In the genomic region with DNA sequence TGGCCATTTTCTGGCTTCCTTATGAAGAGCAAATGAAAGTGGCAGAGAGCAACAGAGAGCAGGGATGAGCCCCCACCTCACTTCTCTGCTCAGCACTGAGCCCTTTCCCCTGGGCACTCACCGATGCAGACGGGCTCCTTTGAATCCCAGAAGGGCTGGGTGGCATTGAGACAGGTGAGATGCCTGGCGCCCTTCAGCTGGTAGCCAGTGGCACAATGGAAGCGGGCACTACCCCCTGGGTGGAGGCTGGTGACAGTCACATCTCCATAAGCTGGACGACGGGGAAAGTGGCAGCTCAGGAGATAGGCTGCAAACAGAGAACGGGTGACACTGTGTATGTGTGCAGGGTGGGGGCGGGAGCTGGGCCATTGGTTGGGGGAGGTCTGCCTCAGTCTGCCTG, we compare ENCODE assay signal across 33 cellular contexts. TPM values are rescaled to one million over a fixed set of nuclear protein-coding genes. Genes with fewer than 3 reads are reported as not detected.
A peak's percentile ranks its signal among the peaks of the same experiment; 100 is the strongest.
DNase-seq lines count a peak whose midpoint lies in the region; ATAC-seq, FAIRE-seq and TF ChIP-seq lines count a peak whose summit lies in the region.
"Had no signal": no experiment of that assay in that cellular context is flagged by ENCODE, and none has a peak within 500 bp of the region (broad histone marks: within the 10 kb centered on the region; RNA-seq: fewer than 3 reads in every experiment).

No MANE protein-coding gene starts in this region.

- H3K36me3 ChIP-seq in SK-N-SH (replicated peaks in 1 of 2; ENCODE audit: control insufficient read depth in 1 of 2, insufficient read depth in 2 of 2, low read length in 1 of 2) = no peaks in the 10 kb centered on the region
- H3K36me3 ChIP-seq in H1 (ENCODE audit: control insufficient read depth in 2 of 4, insufficient read depth in 4 of 4, low read length in 3 of 4) = no peaks in the 10 kb centered on the region
- no peaks in the 10 kb centered on the region for H3K36me3 ChIP-seq in osteoblast (ENCODE audit: insufficient read depth, low read length)
- H3K36me3 ChIP-seq in aorta (ENCODE audit: control insufficient read depth in 1 of 2, insufficient read depth in 2 of 2, low read length in 1 of 2) = no peaks in the 10 kb centered on the region
- H3K36me3 ChIP-seq: BE2C, SJCRH30 had no signal

- no peak overlapping the region for H4K8ac ChIP-seq in H1 (ENCODE audit: extremely low read depth, insufficient read depth, low read length)

- peaks cover 0 to 3% of the 10 kb centered on the region in 2 donors for H3K36me3 Mint-ChIP-seq in CD14-positive monocyte

- DNase-seq in SK-N-SH (peak; percentile 4), H1 (ENCODE audit: low read depth in 1 of 2, low spot score in 2 of 2) (no peak), osteoblast (ENCODE audit: insufficient read length, low spot score, missing footprints) (peak; percentile 15), aorta (peak; percentile 33 to 71), CD14-positive monocyte (ENCODE audit: low spot score) (no peak), omental fat pad (ENCODE audit: low spot score) (no peak), SKM-1 (lab: John Stamatoyannopoulos, UW; ENCODE audit: unreplicated experiment) (no peak)
- DNase-seq: ACHN; BE2C; Calu3; DMS79 treated with DMSO at 0.1 percent for 48 hours; MV-4-11; NCI-H1105; NCI-H1436 treated with DMSO at 0.1 percent for 48 hours; NCI-H187 treated with DMSO at 0.1 percent for 48 hours; NCI-H2107; NCI-H524 treated with DMSO at 0.1 percent for 48 hours; NCI-H82; NK-92 treated with Interleukin-12 subunit alpha and Interleukin-12 subunit beta, amount 100 ng/mL, for 24 hours; PC-9; SJCRH30 had no signal

- ATAC-seq in SK-N-SH treated with all-trans-retinoic acid at 6 μM for 48 hours (no peak), aorta (ENCODE audit: low FRiP score) (no peak), omental fat pad (ENCODE audit: low FRiP score) (no peak)
- ATAC-seq: HepG2, K562, Right ventricle myocardium inferior had no signal

- WGBS in SK-N-SH (ENCODE audit: low lambda C conversion rate) = 74% methylated on average over 8 of the region's 8 CpGs
- WGBS in H1 (ENCODE audit: extremely low coverage in 1 of 2, insufficient coverage in 1 of 2, insufficient read length in 1 of 2, insufficient replicate concordance in 2 of 2, low coverage in 1 of 2, low lambda C conversion rate in 2 of 2, missing lambda C conversion rate in 1 of 2), 2 experiments = 92% methylated on average over 8 of the region's 8 CpGs; no CpG with 5 or more reads in 1 of the 2 experiments
- 57 to 61% methylated on average over 8 of the region's 8 CpGs for WGBS in aorta, 2 donors

- H3K4me2 ChIP-seq in SK-N-SH = no peak overlapping the region
- no peak overlapping the region for H3K4me2 ChIP-seq in H1 (ENCODE audit: insufficient read depth in 1 of 2, low read depth in 2 of 2, low read length in 2 of 2)
- H3K4me2 ChIP-seq in osteoblast (ENCODE audit: insufficient read depth, low read length) = no peak overlapping the region
- H3K4me2 ChIP-seq: PC-9 had no signal

- no peak overlapping the region for H2BK12ac ChIP-seq in H1 (ENCODE audit: low read depth, low read length)

- no peak overlapping the region for H3K27ac ChIP-seq in SK-N-SH (ENCODE audit: low read depth in 2 of 2, low read length in 1 of 2)
- no peak overlapping the region for H3K27ac ChIP-seq in H1 (ENCODE audit: low read depth, low read length)
- no peak overlapping the region for H3K27ac ChIP-seq in osteoblast (ENCODE audit: low read depth, low read length)
- no peak overlapping the region for H3K27ac ChIP-seq in aorta (ENCODE audit: low read depth in 1 of 2, low read length in 2 of 2)
- H3K27ac ChIP-seq: 22Rv1, PC-9, SJCRH30 had no signal

- peaks cover 10 to 16% (median 15%) of the 10 kb centered on the region in 3 donors for H3K27me3 Mint-ChIP-seq in CD14-positive monocyte (ENCODE audit: low read depth in 3 of 3)

- H3K14ac ChIP-seq in H1 (ENCODE audit: insufficient read length) = no peak overlapping the region

- peaks cover 0 to 1% (median 0%) of the 10 kb centered on the region in 7 donors for H3K9me3 Mint-ChIP-seq in CD14-positive monocyte

- H3K4me1 Mint-ChIP-seq in CD14-positive monocyte = peaks cover 31% of the 10 kb centered on the region

- H3K27ac Mint-ChIP-seq in CD14-positive monocyte = no peak overlapping the region

- TF ChIP-seq CTCF in SK-N-SH (IDR thresholded peaks at IDR 0.05) (no peak), H1 (IDR thresholded peaks at IDR 0.05; ENCODE audit: control extremely low read depth in 1 of 3, insufficient read depth in 1 of 3, low read depth in 1 of 3, low read length in 3 of 3) (no peak), osteoblast (IDR thresholded peaks at IDR 0.05; ENCODE audit: extremely low read depth, low read depth, low read length) (no peak), CD14-positive monocyte (IDR thresholded peaks at IDR 0.05) (no peak), omental fat pad (IDR thresholded peaks at IDR 0.05) (no peak)

- no peaks in the 10 kb centered on the region for H3K79me1 ChIP-seq in H1 (ENCODE audit: low read depth, low read length)

- no peak for TF ChIP-seq RAD21 in SK-N-SH (IDR thresholded peaks at IDR 0.05; ENCODE audit: low read length)
- no peak for TF ChIP-seq RAD21 in H1 (IDR thresholded peaks at IDR 0.05 in 1 of 2, conservative IDR thresholded peaks at IDR 0.05 in 1 of 2; ENCODE audit: low read depth in 2 of 2, low read length in 2 of 2)

- H2BK15ac ChIP-seq in H1 (ENCODE audit: low read length) = no peak overlapping the region

- no peak overlapping the region for H2BK20ac ChIP-seq in H1 (ENCODE audit: low read length)

- POLR2A ChIA-PET in SK-N-SH (lab: Yijun Ruan, JAX) = interaction anchor here (0.5 to 2.8 kb wide), 2 partner anchors 148 to 156 kb away, joined by 8 to 11 read pairs; no protein-coding TSS in a partner anchor
- POLR2A ChIA-PET in H1 (lab: Charles Lee; ENCODE audit: partially characterized antibody) = interaction anchor here (1.1 to 2.7 kb wide), 5 partner anchors 10 to 147 kb away, joined by 3 to 13 read pairs (median 5); partner anchors contain the start of gene PHF12

- H4K5ac ChIP-seq in H1 (ENCODE audit: insufficient read length, low read depth, low read length) = no peak overlapping the region

- no peaks in the 10 kb centered on the region for H3K23me2 ChIP-seq in H1 (ENCODE audit: low read depth, low read length)

- no peaks in the 10 kb centered on the region for H3K9me2 ChIP-seq in SK-N-SH

- no peak overlapping the region for H3K4me3 ChIP-seq in SK-N-SH (ENCODE audit: low read depth in 2 of 2, low read length in 1 of 2)
- no peak overlapping the region for H3K4me3 ChIP-seq in H1 (ENCODE audit: extremely low read depth in 1 of 4, insufficient read depth in 2 of 4, low read depth in 3 of 4, low read length in 4 of 4)
- no peak overlapping the region for H3K4me3 ChIP-seq in osteoblast (ENCODE audit: insufficient read depth, low read length)
- no peak overlapping the region for H3K4me3 ChIP-seq in aorta (ENCODE audit: low read length in 2 of 2)
- H3K4me3 ChIP-seq: K562, PC-9, SJCRH30 had no signal

- no peak overlapping the region for H3K4me3 Mint-ChIP-seq in CD14-positive monocyte

- no peaks in the 10 kb centered on the region for H3K79me2 ChIP-seq in SK-N-SH (ENCODE audit: insufficient read depth)
- H3K79me2 ChIP-seq in H1 (ENCODE audit: control insufficient read depth in 1 of 2, insufficient read depth in 2 of 2, low read length in 2 of 2) = no peaks in the 10 kb centered on the region
- H3K79me2 ChIP-seq in osteoblast (ENCODE audit: insufficient read depth, low read length) = no peaks in the 10 kb centered on the region

- no peaks in the 10 kb centered on the region for H3F3A ChIP-seq in SK-N-SH (replicated peaks; ENCODE audit: insufficient read depth)

- H3K4ac ChIP-seq in H1 (replicated peaks; ENCODE audit: insufficient read length, low read depth, low read length) = no peak overlapping the region

- CTCF ChIA-PET in SK-N-SH (lab: Yijun Ruan, JAX) = interaction anchor here (0.7 to 15.3 kb wide), 17 partner anchors 10 to 217 kb away, joined by 3 to 947 read pairs (median 5); partner anchors contain the start of genes MYO18A, PHF12 and SEZ6
- CTCF ChIA-PET in H1 (lab: Charles Lee; ENCODE audit: partially characterized antibody) = interaction anchor here (0.8 to 15.6 kb wide), 20 partner anchors 9 to 257 kb away, joined by 3 to 548 read pairs (median 6); partner anchors contain the start of genes PHF12 and SEZ6

- peak overlapping the region; percentile 2; the same call in 1 of the 2 replicates for H2BK5ac ChIP-seq in H1 (ENCODE audit: low read depth, low read length)

- no peak overlapping the region for H4K91ac ChIP-seq in H1 (replicated peaks; ENCODE audit: insufficient read length, low read length)

- peaks cover 0 to 12% of the 10 kb centered on the region in 2 experiments; a peak in 2 of 4 replicates for H3K4me1 ChIP-seq in SK-N-SH (ENCODE audit: control insufficient read depth in 1 of 2, insufficient read depth in 2 of 2, low read depth in 1 of 2, low read length in 1 of 2)
- peaks cover 3 to 12% (median 11%) of the 10 kb centered on the region in 4 experiments for H3K4me1 ChIP-seq in H1 (replicated peaks in 1 of 4; ENCODE audit: control insufficient read depth in 3 of 4, insufficient read depth in 4 of 4, low read length in 3 of 4)
- H3K4me1 ChIP-seq in osteoblast (ENCODE audit: insufficient read depth, low read length) = peaks cover 6% of the 10 kb centered on the region
- no peaks in the 10 kb centered on the region for H3K4me1 ChIP-seq in aorta (ENCODE audit: control insufficient read depth in 1 of 2, insufficient read depth in 2 of 2, low read length in 2 of 2)
- H3K4me1 ChIP-seq: BE2C had no signal

- H3K27me3 ChIP-seq in SK-N-SH (ENCODE audit: insufficient read depth) (no peaks in the 10 kb centered on the region), H1 (replicated peaks in 1 of 4; ENCODE audit: control insufficient read depth in 3 of 4, extremely low read depth in 1 of 4, insufficient read depth in 3 of 4, low read length in 3 of 4) (no peaks in the 10 kb centered on the region; a peak in 1 of 7 replicates), osteoblast (ENCODE audit: insufficient read depth, low read length) (peaks cover 26% of the 10 kb centered on the region), aorta (ENCODE audit: control insufficient read depth in 1 of 2, insufficient read depth in 2 of 2, low read length in 1 of 2) (no peaks in the 10 kb centered on the region)
- H3K27me3 ChIP-seq: BE2C, SJCRH30 had no signal

- no peaks in the 10 kb centered on the region for H4K20me1 ChIP-seq in SK-N-SH (ENCODE audit: insufficient read depth)
- no peaks in the 10 kb centered on the region for H4K20me1 ChIP-seq in H1 (replicated peaks in 1 of 2; ENCODE audit: control insufficient read depth in 1 of 2, insufficient read depth in 2 of 2, low read length in 2 of 2)
- H4K20me1 ChIP-seq in osteoblast (ENCODE audit: insufficient read depth, low read length) = no peaks in the 10 kb centered on the region

- TF ChIP-seq POLR2A in H1 (IDR thresholded peaks at IDR 0.05; ENCODE audit: control extremely low read depth in 1 of 2, low read depth in 2 of 2, low read length in 2 of 2) = no peak

- H3K9me3 ChIP-seq in SK-N-SH (no peaks in the 10 kb centered on the region), H1 (ENCODE audit: insufficient read depth in 2 of 2, low read depth in 1 of 2, low read length in 1 of 2) (no peaks in the 10 kb centered on the region), osteoblast (ENCODE audit: low read depth, low read length) (no peaks in the 10 kb centered on the region), aorta (ENCODE audit: control insufficient read depth, low read length) (no peaks in the 10 kb centered on the region)
- H3K9me3 ChIP-seq: BE2C, SJCRH30 had no signal

- no peak overlapping the region for H3K23ac ChIP-seq in H1 (ENCODE audit: insufficient read length)

- H3K9ac ChIP-seq in SK-N-SH = no peak overlapping the region
- no peak overlapping the region for H3K9ac ChIP-seq in H1 (replicated peaks in 1 of 4; ENCODE audit: extremely low read depth in 1 of 4, low read depth in 3 of 4, low read length in 3 of 4)

- no peak overlapping the region for H2AK5ac ChIP-seq in H1 (ENCODE audit: low read depth, low read length)

- TF ChIP-seq EP300 in SK-N-SH (IDR thresholded peaks at IDR 0.05; ENCODE audit: borderline replicate concordance in 1 of 2, low read depth in 1 of 2, low read length in 1 of 2) = no peak
- no peak for TF ChIP-seq EP300 in H1 (IDR thresholded peaks at IDR 0.05; ENCODE audit: borderline replicate concordance in 1 of 2, low read depth in 2 of 2, low read length in 2 of 2)

- H3K56ac ChIP-seq in H1 (replicated peaks; ENCODE audit: insufficient read length, low read depth, low read length) = no peak overlapping the region

- H2AFZ ChIP-seq in SK-N-SH (ENCODE audit: low read depth) (no peak overlapping the region), H1 (ENCODE audit: low read length) (no peak overlapping the region), osteoblast (ENCODE audit: low read length) (no peak overlapping the region)
- H2AFZ ChIP-seq: PC-9 had no signal

- H3K18ac ChIP-seq in H1 (ENCODE audit: extremely low read depth, low read length) = no peak overlapping the region

- intact Hi-C loops in aorta (cut with DNase I) = loop anchor here in 1 of 2 donors (2.0 kb wide), 1 partner anchor 151 kb away; no protein-coding TSS in a partner anchor
- intact Hi-C loops in CD14-positive monocyte (cut with micrococcal nuclease) = loop anchor here (2.0 kb wide), 1 partner anchor 153 kb away; no protein-coding TSS in a partner anchor

- no peak for FAIRE-seq in H1 (lab: Jason Lieb, UNC)
- FAIRE-seq: GM12892, GM19239, HepG2, K562 had no signal

- no peak overlapping the region for H2BK120ac ChIP-seq in H1 (replicated peaks; ENCODE audit: low read depth, low read length)

RNA-seq across cellular contexts. Expression of gene PHF12, which starts 12.5 kb away (rescaled TPM):
- polyA plus RNA-seq in SK-N-SH (2012; rRNA removed) (17.8 and 24.0 TPM in 2 replicates), H1 (2011; rRNA removed) (38.8 and 74.8 TPM in 2 replicates), aorta (10 to 100 TPM; 10.1 to 29.4 TPM), CD14-positive monocyte (1 to 10 TPM; 1.4 to 2.5 TPM)
- polyA plus RNA-seq in SK-N-SH (2012; cell fraction: cytosol; rRNA removed) = 12.2 and 17.3 TPM in 2 replicates
- 53.0 and 68.5 TPM in 2 replicates for polyA plus RNA-seq in SK-N-SH (2012; cell fraction: nucleus; rRNA removed)
- 57.7 and 65.7 TPM in 2 replicates for total RNA-seq in H1 (2021; fragmentation: NEBNext Ultra II Directional; extraction: Animal tissue kit (Norgen Biotek cat#: 25700))
- 35.5 TPM for polyA plus RNA-seq in H1 (2011; cell fraction: cytosol; rRNA removed)
- 143 TPM for polyA plus RNA-seq in H1 (2011; cell fraction: nucleus; rRNA removed)
- 54.3 to 66.0 TPM (median 57.0 TPM) in 4 replicates for polyA plus RNA-seq in H1 (2012, experiment 1 of 2)
- polyA plus RNA-seq in H1 (2012, experiment 2 of 2) = 18.9 TPM
- 30.5 TPM for polyA plus RNA-seq in H1 (2013, experiment 1 of 2)
- polyA plus RNA-seq in H1 (2013, experiment 2 of 2) = 27.9 TPM
- polyA minus RNA-seq in H1 (2011; rRNA and poly(A)+ RNA removed) = 52.7 and 53.4 TPM in 2 replicates
- polyA minus RNA-seq in H1 (2011; cell fraction: cytosol; rRNA and poly(A)+ RNA removed) = 41.7 TPM
- 69.0 TPM for polyA minus RNA-seq in H1 (2011; cell fraction: nucleus; rRNA and poly(A)+ RNA removed)
- total RNA-seq in osteoblast (20.3 and 26.8 TPM in 2 replicates), aorta (10 to 100 TPM; 30.5 to 47.0 TPM), omental fat pad (10 to 100 TPM; 15.6 to 47.1 (median 27.6) TPM)

RNA-seq across cellular contexts. Expression of gene SEZ6, which starts 42.0 kb away (rescaled TPM):
- polyA plus RNA-seq in SK-N-SH (2012; rRNA removed) (0.12 and 0.37 TPM in 2 replicates), H1 (2011; rRNA removed) (8.5 and 16.1 TPM in 2 replicates), aorta (not detected), CD14-positive monocyte (under 1 TPM; 0.18 to 0.33 TPM)
- 0.19 and 0.43 TPM in 2 replicates for polyA plus RNA-seq in SK-N-SH (2012; cell fraction: cytosol; rRNA removed)
- 0.34 and 0.36 TPM in 2 replicates for polyA plus RNA-seq in SK-N-SH (2012; cell fraction: nucleus; rRNA removed)
- 6.9 and 7.8 TPM in 2 replicates for total RNA-seq in H1 (2021; fragmentation: NEBNext Ultra II Directional; extraction: Animal tissue kit (Norgen Biotek cat#: 25700))
- 4.8 TPM for polyA plus RNA-seq in H1 (2011; cell fraction: cytosol; rRNA removed)
- 18.6 TPM for polyA plus RNA-seq in H1 (2011; cell fraction: nucleus; rRNA removed)
- polyA plus RNA-seq in H1 (2012, experiment 1 of 2) = 10.7 to 21.5 TPM (median 18.7 TPM) in 4 replicates
- 19.3 TPM for polyA plus RNA-seq in H1 (2012, experiment 2 of 2)
- 11.1 TPM for polyA plus RNA-seq in H1 (2013, experiment 1 of 2)
- polyA plus RNA-seq in H1 (2013, experiment 2 of 2) = 10.2 TPM
- 5.6 and 13.9 TPM in 2 replicates for polyA minus RNA-seq in H1 (2011; rRNA and poly(A)+ RNA removed)
- polyA minus RNA-seq in H1 (2011; cell fraction: cytosol; rRNA and poly(A)+ RNA removed) = 5.6 TPM
- 7.6 TPM for polyA minus RNA-seq in H1 (2011; cell fraction: nucleus; rRNA and poly(A)+ RNA removed)
- total RNA-seq in osteoblast (not detected in 2 replicates), aorta (not detected), omental fat pad (not detected)
- total RNA-seq: Calu3, H4, HepG2, HT-29, K562, LHCN-M2, MCF 10A, PC-9, Right ventricle myocardium inferior, RPMI7951 had no signal
- polyA plus RNA-seq: HepG2, K562 had no signal

Comparison
In these comparisons a context has a peak if more than half of its experiments do, and no peak if none do; other contexts are left out.
1. DNase-seq: peak in SK-N-SH (single experiment), osteoblast (single experiment) and aorta (2 of 2); none in H1 (0 of 2), CD14-positive monocyte (single experiment), omental fat pad (single experiment) and SKM-1 (single experiment).